2 cellular contexts compared by ENCODE assay signal in the genomic region with DNA sequence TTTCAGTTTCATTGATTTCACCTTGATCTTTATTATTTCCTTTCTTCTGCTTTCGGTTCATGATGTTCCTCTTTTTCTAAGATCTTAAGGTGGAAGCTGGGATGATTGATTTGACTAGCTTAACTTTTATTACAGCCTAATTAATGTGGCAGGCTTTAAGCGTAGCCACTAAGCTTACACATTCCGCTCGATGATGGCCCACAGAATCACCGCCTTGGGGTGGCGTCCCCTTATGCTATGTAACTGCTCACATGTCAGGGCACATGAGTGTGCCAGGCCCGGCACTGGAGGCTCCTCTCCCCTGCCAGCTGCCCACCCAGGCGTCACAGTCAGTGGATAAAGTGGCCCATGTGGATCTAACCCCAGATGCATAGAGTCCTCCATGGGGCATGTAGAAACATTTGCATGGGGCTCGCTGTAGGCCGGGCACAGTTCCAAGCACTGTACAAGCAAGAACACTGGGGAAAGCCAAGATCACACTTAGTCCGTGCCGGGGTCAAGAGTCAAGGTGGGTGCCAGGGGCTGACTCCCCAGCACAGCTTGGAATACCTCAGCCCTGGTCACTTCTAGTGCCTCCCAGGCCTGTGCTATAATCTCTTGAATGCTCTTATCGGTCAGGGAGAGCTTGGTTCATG.
TF ChIP-seq lines count a peak whose summit lies in the region.

No MANE protein-coding gene starts in this region.

TF ChIP-seq in neural cell, 6 proteins besides CTCF, POLR2A, EP300 and RAD21:
- TF ChIP-seq MXI1 (conservative IDR thresholded peaks at IDR 0.05; ENCODE audit: poor library complexity, severe bottlenecking) = no peak
- no peak for TF ChIP-seq SMC3 (conservative IDR thresholded peaks at IDR 0.05; ENCODE audit: poor library complexity)
- TF ChIP-seq EZH2 (IDR thresholded peaks at IDR 0.05; ENCODE audit: borderline replicate concordance, insufficient read depth, low read length, poor library complexity, severe bottlenecking) = no peak
- no peak for TF ChIP-seq TAF1 (IDR thresholded peaks at IDR 0.05; ENCODE audit: low read depth)
- no peak for TF ChIP-seq POLR2AphosphoS5 (IDR thresholded peaks at IDR 0.05)
- TF ChIP-seq, protein P1, sequence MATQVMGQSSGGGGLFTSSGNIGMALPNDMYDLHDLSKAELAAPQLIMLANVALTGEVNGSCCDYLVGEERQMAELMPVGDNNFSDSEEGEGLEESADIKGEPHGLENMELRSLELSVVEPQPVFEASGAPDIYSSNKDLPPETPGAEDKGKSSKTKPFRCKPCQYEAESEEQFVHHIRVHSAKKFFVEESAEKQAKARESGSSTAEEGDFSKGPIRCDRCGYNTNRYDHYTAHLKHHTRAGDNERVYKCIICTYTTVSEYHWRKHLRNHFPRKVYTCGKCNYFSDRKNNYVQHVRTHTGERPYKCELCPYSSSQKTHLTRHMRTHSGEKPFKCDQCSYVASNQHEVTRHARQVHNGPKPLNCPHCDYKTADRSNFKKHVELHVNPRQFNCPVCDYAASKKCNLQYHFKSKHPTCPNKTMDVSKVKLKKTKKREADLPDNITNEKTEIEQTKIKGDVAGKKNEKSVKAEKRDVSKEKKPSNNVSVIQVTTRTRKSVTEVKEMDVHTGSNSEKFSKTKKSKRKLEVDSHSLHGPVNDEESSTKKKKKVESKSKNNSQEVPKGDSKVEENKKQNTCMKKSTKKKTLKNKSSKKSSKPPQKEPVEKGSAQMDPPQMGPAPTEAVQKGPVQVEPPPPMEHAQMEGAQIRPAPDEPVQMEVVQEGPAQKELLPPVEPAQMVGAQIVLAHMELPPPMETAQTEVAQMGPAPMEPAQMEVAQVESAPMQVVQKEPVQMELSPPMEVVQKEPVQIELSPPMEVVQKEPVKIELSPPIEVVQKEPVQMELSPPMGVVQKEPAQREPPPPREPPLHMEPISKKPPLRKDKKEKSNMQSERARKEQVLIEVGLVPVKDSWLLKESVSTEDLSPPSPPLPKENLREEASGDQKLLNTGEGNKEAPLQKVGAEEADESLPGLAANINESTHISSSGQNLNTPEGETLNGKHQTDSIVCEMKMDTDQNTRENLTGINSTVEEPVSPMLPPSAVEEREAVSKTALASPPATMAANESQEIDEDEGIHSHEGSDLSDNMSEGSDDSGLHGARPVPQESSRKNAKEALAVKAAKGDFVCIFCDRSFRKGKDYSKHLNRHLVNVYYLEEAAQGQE (IDR thresholded peaks at IDR 0.05; ENCODE audit: borderline replicate concordance) = no peak

TF ChIP-seq in HEK293T, 16 proteins besides CTCF, POLR2A, EP300 and RAD21:
- TF ChIP-seq FOXK2 (IDR thresholded peaks at IDR 0.05) = no peak
- TF ChIP-seq ZNF384 (IDR thresholded peaks at IDR 0.05) = no peak
- no peak for TF ChIP-seq LEF1 (IDR thresholded peaks at IDR 0.05; ENCODE audit: borderline replicate concordance)
- TF ChIP-seq NFRKB (IDR thresholded peaks at IDR 0.05) = no peak
